1 cellular context compared by ENCODE assay signal in the genomic region with DNA sequence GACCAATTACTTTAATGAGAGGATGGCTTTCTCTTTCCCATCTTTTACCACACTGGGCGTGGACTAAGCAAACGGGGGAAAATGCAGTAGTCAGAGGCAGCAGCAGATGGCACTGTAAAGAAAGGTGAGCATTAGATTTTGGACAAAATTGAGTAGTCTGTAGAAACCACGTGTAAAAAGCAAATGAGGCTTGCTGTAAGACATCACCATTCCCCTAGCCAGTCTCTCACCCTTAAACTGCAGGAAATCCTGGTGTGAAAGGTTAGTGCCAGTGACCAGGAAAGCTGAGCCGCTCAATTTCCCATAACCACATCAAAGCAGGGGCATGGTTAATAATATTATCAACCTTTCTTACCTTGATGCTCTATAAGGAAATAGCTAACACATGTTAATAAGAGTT.
TF ChIP-seq lines count a peak whose summit lies in the region.

No MANE protein-coding gene starts in this region.

TF ChIP-seq in GM23338, 12 proteins besides CTCF, POLR2A, EP300 and RAD21 (continued from another document):
- TF ChIP-seq ZNF462 (CRISPR knock-in tag; IDR thresholded peaks at IDR 0.05) = no peak
- TF ChIP-seq ZNF331 (CRISPR knock-in tag; IDR thresholded peaks at IDR 0.05; ENCODE audit: low read depth) = no peak
- TF ChIP-seq REST (IDR thresholded peaks at IDR 0.05; ENCODE audit: unreplicated experiment) = no peak
- TF ChIP-seq JUNB (IDR thresholded peaks at IDR 0.05; ENCODE audit: unreplicated experiment) = no peak
- TF ChIP-seq, protein P1, sequence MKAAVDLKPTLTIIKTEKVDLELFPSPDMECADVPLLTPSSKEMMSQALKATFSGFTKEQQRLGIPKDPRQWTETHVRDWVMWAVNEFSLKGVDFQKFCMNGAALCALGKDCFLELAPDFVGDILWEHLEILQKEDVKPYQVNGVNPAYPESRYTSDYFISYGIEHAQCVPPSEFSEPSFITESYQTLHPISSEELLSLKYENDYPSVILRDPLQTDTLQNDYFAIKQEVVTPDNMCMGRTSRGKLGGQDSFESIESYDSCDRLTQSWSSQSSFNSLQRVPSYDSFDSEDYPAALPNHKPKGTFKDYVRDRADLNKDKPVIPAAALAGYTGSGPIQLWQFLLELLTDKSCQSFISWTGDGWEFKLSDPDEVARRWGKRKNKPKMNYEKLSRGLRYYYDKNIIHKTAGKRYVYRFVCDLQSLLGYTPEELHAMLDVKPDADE (IDR thresholded peaks at IDR 0.05) = no peak
